ENCODE assay signal across 15 cellular contexts in the genomic region with DNA sequence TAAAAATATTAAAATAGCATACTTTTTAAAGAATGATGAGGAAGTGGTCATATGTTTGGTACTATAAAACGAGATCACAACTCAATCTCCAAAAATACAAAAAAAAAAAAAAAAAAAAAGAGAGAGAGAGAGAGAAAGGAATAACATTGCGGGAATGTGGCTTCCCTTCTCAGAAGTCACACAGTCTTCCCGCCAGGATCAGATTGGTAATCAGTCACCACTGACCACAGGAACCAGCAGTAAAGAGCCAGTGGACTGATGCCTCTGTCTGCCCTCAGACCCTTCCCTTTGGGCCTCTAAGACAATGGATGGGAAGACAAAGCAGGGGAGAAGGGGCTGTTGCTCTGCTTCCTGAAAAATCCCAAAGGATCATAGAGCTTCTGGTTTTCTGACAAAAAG.
"Had no signal": no experiment of that assay in that cellular context is flagged by ENCODE, and none has a peak within 500 bp of the region (broad histone marks: within the 10 kb centered on the region; RNA-seq: fewer than 3 reads in every experiment).

No MANE protein-coding gene starts in this region.

- H3K27me3 Mint-ChIP-seq: activated CD8-positive, alpha-beta memory T cell treated with anti-CD3 and anti-CD28 coated beads, Interleukin-2, amount 10 ng/mL, durations not matched to agents 7 days and 5 days; memory B cell; type B pancreatic cell had no signal

- H3K9me3 ChIP-seq: ovary had no signal

- H3K36me3 Mint-ChIP-seq: activated CD8-positive, alpha-beta memory T cell treated with anti-CD3 and anti-CD28 coated beads, Interleukin-2, amount 10 ng/mL, durations not matched to agents 7 days and 5 days; activated naive CD4-positive, alpha-beta T cell treated with anti-CD3 and anti-CD28 coated beads, Interleukin-2, amount 50 U/mL, for 72 hours; memory B cell had no signal

- H3K27ac Mint-ChIP-seq: activated CD8-positive, alpha-beta memory T cell treated with anti-CD3 and anti-CD28 coated beads, Interleukin-2, amount 10 ng/mL, durations not matched to agents 7 days and 5 days; activated naive CD4-positive, alpha-beta T cell treated with anti-CD3 and anti-CD28 coated beads, Interleukin-2, amount 50 U/mL, for 72 hours; immature natural killer cell; memory B cell; T-helper 2 cell treated with Interferon-gamma antibody and Interleukin-4, amounts not matched to agents 5 μg/mL and 100 μg/mL, for 36 hours; type B pancreatic cell had no signal

- H3K27me3 ChIP-seq: ovary had no signal

- H3K4me3 Mint-ChIP-seq: activated CD8-positive, alpha-beta memory T cell treated with anti-CD3 and anti-CD28 coated beads, Interleukin-2, amount 10 ng/mL, durations not matched to agents 7 days and 5 days; activated T-cell treated with anti-CD3 and anti-CD28 coated beads, Interleukin-2, amount 50 U/mL, for 4 hours; immature natural killer cell; memory B cell; T-helper 2 cell treated with Interferon-gamma antibody and Interleukin-4, amounts not matched to agents 5 μg/mL and 100 μg/mL, for 36 hours; type B pancreatic cell had no signal

- H3K36me3 ChIP-seq: ovary had no signal

- H3K27ac ChIP-seq: epithelial cell of prostate, ovary had no signal

- H3K9me3 Mint-ChIP-seq: activated naive CD4-positive, alpha-beta T cell treated with anti-CD3 and anti-CD28 coated beads, Interleukin-2, amount 50 U/mL, for 72 hours; activated T-cell treated with anti-CD3 and anti-CD28 coated beads, Interleukin-2, amount 50 U/mL, for 4 hours; immature natural killer cell; memory B cell; T-helper 2 cell treated with Interferon-gamma antibody and Interleukin-4, amounts not matched to agents 5 μg/mL and 100 μg/mL, for 36 hours; type B pancreatic cell had no signal

- H3K4me1 Mint-ChIP-seq: activated CD8-positive, alpha-beta memory T cell treated with anti-CD3 and anti-CD28 coated beads, Interleukin-2, amount 10 ng/mL, durations not matched to agents 7 days and 5 days; immature natural killer cell had no signal

- H3K4me3 ChIP-seq: ovary had no signal

- DNase-seq: activated CD4-positive, alpha-beta T cell treated with anti-CD3 and anti-CD28 coated beads, Interleukin-2, amount 50 U/mL, for 4 hours; activated CD8-positive, alpha-beta memory T cell treated with anti-CD3 and anti-CD28 coated beads, Interleukin-2, amount 10 ng/mL, durations not matched to agents 7 days and 5 days; activated effector memory CD4-positive, alpha-beta T cell treated with anti-CD3 and anti-CD28 coated beads, Interleukin-2, amount 50 U/mL, for 16 hours; activated T-cell treated with anti-CD3 and anti-CD28 coated beads, Interleukin-2, amount 50 U/mL, for 4 hours; cortex of kidney; effector CD8-positive, alpha-beta T cell; immature natural killer cell; left colon; ovary; SIG-M5 had no signal
